1 cellular context compared by ENCODE assay signal in the genomic region with DNA sequence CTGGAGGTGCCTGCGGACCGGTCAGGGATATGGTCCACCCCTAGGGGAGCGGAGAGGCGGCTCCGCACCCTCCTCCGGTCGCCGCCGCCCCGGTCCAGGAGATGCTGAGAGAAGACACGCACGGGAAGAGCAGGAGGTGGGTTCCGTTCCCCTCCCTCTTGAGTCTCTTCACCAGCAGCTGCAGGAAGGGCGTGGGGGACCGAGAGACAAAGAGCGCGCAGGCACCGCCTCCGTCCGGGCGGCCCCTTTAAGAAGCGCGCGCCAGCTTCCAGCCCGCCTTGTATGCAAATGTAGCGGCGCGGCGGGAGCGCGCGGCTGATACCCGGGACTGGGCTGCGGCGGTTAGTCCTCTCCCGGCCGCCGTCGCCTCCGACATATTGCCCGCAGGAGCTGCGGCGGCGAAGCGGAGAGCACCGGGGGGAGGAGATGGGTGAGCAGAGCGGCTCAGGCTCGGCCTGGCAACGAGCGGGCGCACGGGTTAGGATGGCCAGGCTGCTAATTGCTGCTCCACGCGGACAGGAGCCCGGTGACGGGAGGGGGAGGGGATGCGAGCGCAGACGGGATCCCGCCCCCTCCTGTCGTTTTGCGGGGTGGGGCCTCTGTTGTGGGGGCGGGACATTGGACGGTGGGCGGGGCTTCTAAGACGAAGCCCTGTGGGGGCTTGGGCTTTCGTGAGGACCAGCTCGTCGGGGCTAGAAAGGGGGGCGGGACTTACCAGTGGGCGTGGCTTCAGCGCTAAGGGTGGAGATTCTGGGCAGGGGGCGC.
TF ChIP-seq lines count a peak whose summit lies in the region.

A gene (plus strand): TSS at position 318 of the 765 bp plus-strand sequence. CDS start 109 bp downstream, at position 427.

TF ChIP-seq in HepG2, 621 proteins besides CTCF, POLR2A, EP300 and RAD21 (continued from another document and continues in another):
- TF ChIP-seq, protein P1, sequence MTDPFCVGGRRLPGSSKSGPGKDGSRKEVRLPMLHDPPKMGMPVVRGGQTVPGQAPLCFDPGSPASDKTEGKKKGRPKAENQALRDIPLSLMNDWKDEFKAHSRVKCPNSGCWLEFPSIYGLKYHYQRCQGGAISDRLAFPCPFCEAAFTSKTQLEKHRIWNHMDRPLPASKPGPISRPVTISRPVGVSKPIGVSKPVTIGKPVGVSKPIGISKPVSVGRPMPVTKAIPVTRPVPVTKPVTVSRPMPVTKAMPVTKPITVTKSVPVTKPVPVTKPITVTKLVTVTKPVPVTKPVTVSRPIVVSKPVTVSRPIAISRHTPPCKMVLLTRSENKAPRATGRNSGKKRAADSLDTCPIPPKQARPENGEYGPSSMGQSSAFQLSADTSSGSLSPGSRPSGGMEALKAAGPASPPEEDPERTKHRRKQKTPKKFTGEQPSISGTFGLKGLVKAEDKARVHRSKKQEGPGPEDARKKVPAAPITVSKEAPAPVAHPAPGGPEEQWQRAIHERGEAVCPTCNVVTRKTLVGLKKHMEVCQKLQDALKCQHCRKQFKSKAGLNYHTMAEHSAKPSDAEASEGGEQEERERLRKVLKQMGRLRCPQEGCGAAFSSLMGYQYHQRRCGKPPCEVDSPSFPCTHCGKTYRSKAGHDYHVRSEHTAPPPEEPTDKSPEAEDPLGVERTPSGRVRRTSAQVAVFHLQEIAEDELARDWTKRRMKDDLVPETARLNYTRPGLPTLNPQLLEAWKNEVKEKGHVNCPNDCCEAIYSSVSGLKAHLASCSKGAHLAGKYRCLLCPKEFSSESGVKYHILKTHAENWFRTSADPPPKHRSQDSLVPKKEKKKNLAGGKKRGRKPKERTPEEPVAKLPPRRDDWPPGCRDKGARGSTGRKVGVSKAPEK (CRISPR knock-in tag; IDR thresholded peaks at IDR 0.05; ENCODE audit: borderline replicate concordance): no peak
- peak; percentile 45 for TF ChIP-seq GABPA (IDR thresholded peaks at IDR 0.05; ENCODE audit: low read depth, low read length)
- peak; percentile 15; the same call in 1 of the 2 replicates for TF ChIP-seq GABPA (CRISPR knock-in tag; IDR thresholded peaks at IDR 0.05; ENCODE audit: low read depth)
- TF ChIP-seq ZNF879 (CRISPR knock-in tag; IDR thresholded peaks at IDR 0.05): no peak
- TF ChIP-seq ZNF768 (CRISPR knock-in tag; IDR thresholded peaks at IDR 0.05): no peak; the same call in 1 of the 2 replicates
- TF ChIP-seq, protein P2, sequence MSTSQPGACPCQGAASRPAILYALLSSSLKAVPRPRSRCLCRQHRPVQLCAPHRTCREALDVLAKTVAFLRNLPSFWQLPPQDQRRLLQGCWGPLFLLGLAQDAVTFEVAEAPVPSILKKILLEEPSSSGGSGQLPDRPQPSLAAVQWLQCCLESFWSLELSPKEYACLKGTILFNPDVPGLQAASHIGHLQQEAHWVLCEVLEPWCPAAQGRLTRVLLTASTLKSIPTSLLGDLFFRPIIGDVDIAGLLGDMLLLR (CRISPR knock-in tag; IDR thresholded peaks at IDR 0.05): 0 out of 2 replicates have a peak, but pooled peaks have one; percentile 19
- TF ChIP-seq CENPX (CRISPR knock-in tag; IDR thresholded peaks at IDR 0.05): no peak
- no peak for TF ChIP-seq KMT2A (CRISPR knock-in tag; IDR thresholded peaks at IDR 0.05)
- TF ChIP-seq, protein P3, sequence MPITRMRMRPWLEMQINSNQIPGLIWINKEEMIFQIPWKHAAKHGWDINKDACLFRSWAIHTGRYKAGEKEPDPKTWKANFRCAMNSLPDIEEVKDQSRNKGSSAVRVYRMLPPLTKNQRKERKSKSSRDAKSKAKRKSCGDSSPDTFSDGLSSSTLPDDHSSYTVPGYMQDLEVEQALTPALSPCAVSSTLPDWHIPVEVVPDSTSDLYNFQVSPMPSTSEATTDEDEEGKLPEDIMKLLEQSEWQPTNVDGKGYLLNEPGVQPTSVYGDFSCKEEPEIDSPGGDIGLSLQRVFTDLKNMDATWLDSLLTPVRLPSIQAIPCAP (CRISPR knock-in tag; IDR thresholded peaks at IDR 0.05; ENCODE audit: low read depth): no peak
- TF ChIP-seq ZNF75D (CRISPR knock-in tag; IDR thresholded peaks at IDR 0.05; ENCODE audit: borderline replicate concordance): no peak
- peak; percentile 13; the same call in 1 of the 2 replicates for TF ChIP-seq ZNF776 (CRISPR knock-in tag; IDR thresholded peaks at IDR 0.05)
- TF ChIP-seq GLI4 (CRISPR knock-in tag; IDR thresholded peaks at IDR 0.05; ENCODE audit: borderline replicate concordance): peak; percentile 70; the same call in 1 of the 2 replicates
- TF ChIP-seq, protein P4, sequence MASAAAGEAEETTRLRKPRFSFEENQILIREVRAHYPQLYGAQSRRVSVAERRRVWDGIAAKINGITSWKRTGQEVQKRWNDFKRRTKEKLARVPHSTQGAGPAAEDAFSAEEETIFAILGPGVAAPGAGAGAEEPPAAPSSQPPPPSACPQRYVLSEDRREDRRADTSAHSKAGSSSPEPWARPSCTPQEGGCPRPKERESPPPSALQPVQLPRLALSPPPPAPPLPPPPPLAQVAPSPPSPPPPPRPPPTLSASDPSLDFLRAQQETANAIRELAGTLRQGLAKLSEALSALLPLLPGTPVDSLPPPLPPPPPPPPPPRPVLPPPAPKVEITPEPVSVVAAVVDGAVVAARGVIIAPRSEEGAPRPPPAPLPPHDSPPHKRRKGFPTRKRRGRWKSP (CRISPR knock-in tag; IDR thresholded peaks at IDR 0.05): peak; percentile 36; the same call in 1 of the 2 replicates
- no peak for TF ChIP-seq TBL1XR1 (IDR thresholded peaks at IDR 0.05; ENCODE audit: borderline replicate concordance, low read length, partially characterized antibody)
- TF ChIP-seq, protein P5, sequence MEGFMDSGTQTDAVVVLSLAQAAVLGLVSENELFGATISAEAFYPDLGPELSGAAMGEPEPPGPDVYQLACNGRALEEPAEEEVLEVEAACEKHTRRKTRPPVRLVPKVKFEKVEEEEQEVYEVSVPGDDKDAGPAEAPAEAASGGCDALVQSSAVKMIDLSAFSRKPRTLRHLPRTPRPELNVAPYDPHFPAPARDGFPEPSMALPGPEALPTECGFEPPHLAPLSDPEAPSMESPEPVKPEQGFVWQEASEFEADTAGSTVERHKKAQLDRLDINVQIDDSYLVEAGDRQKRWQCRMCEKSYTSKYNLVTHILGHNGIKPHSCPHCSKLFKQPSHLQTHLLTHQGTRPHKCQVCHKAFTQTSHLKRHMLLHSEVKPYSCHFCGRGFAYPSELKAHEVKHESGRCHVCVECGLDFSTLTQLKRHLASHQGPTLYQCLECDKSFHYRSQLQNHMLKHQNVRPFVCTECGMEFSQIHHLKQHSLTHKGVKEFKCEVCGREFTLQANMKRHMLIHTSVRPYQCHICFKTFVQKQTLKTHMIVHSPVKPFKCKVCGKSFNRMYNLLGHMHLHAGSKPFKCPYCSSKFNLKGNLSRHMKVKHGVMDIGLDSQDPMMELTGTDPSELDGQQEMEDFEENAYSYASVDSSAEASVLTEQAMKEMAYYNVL (CRISPR knock-in tag; IDR thresholded peaks at IDR 0.05; ENCODE audit: borderline replicate concordance): peak; percentile 19; the same call in 1 of the 2 replicates
- TF ChIP-seq ETV5 (CRISPR knock-in tag; IDR thresholded peaks at IDR 0.05; ENCODE audit: borderline replicate concordance): peak; percentile 13; the same call in 1 of the 2 replicates
- no peak for TF ChIP-seq BORCS8-MEF2B (CRISPR knock-in tag; IDR thresholded peaks at IDR 0.05)
- TF ChIP-seq, protein P6, sequence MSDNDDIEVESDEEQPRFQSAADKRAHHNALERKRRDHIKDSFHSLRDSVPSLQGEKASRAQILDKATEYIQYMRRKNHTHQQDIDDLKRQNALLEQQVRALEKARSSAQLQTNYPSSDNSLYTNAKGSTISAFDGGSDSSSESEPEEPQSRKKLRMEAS (IDR thresholded peaks at IDR 0.05): peak; percentile 76
- no peak for TF ChIP-seq RAD51 (IDR thresholded peaks at IDR 0.05; ENCODE audit: borderline replicate concordance)
- no peak for TF ChIP-seq ZNF775 (CRISPR knock-in tag; IDR thresholded peaks at IDR 0.05; ENCODE audit: borderline replicate concordance)
- TF ChIP-seq, protein P7, sequence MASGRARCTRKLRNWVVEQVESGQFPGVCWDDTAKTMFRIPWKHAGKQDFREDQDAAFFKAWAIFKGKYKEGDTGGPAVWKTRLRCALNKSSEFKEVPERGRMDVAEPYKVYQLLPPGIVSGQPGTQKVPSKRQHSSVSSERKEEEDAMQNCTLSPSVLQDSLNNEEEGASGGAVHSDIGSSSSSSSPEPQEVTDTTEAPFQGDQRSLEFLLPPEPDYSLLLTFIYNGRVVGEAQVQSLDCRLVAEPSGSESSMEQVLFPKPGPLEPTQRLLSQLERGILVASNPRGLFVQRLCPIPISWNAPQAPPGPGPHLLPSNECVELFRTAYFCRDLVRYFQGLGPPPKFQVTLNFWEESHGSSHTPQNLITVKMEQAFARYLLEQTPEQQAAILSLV (CRISPR knock-in tag; IDR thresholded peaks at IDR 0.05; ENCODE audit: borderline replicate concordance): peak; percentile 52; the same call in 1 of the 2 replicates
- TF ChIP-seq ZNF549 (CRISPR knock-in tag; IDR thresholded peaks at IDR 0.05): no peak
- no peak for TF ChIP-seq ZFAT (CRISPR knock-in tag; conservative IDR thresholded peaks at IDR 0.05)
- TF ChIP-seq, protein P8, sequence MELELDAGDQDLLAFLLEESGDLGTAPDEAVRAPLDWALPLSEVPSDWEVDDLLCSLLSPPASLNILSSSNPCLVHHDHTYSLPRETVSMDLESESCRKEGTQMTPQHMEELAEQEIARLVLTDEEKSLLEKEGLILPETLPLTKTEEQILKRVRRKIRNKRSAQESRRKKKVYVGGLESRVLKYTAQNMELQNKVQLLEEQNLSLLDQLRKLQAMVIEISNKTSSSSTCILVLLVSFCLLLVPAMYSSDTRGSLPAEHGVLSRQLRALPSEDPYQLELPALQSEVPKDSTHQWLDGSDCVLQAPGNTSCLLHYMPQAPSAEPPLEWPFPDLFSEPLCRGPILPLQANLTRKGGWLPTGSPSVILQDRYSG (CRISPR knock-in tag; IDR thresholded peaks at IDR 0.05): no peak
- TF ChIP-seq ZNF841 (CRISPR knock-in tag; IDR thresholded peaks at IDR 0.05; ENCODE audit: borderline replicate concordance): no peak
- TF ChIP-seq, protein P9, sequence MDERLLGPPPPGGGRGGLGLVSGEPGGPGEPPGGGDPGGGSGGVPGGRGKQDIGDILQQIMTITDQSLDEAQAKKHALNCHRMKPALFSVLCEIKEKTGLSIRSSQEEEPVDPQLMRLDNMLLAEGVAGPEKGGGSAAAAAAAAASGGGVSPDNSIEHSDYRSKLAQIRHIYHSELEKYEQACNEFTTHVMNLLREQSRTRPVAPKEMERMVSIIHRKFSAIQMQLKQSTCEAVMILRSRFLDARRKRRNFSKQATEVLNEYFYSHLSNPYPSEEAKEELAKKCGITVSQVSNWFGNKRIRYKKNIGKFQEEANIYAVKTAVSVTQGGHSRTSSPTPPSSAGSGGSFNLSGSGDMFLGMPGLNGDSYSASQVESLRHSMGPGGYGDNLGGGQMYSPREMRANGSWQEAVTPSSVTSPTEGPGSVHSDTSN (CRISPR knock-in tag; IDR thresholded peaks at IDR 0.05): no peak
- TF ChIP-seq ZSCAN9 (CRISPR knock-in tag; IDR thresholded peaks at IDR 0.05; ENCODE audit: borderline replicate concordance): no peak; the same call in 1 of the 2 replicates
- TF ChIP-seq, protein P10, sequence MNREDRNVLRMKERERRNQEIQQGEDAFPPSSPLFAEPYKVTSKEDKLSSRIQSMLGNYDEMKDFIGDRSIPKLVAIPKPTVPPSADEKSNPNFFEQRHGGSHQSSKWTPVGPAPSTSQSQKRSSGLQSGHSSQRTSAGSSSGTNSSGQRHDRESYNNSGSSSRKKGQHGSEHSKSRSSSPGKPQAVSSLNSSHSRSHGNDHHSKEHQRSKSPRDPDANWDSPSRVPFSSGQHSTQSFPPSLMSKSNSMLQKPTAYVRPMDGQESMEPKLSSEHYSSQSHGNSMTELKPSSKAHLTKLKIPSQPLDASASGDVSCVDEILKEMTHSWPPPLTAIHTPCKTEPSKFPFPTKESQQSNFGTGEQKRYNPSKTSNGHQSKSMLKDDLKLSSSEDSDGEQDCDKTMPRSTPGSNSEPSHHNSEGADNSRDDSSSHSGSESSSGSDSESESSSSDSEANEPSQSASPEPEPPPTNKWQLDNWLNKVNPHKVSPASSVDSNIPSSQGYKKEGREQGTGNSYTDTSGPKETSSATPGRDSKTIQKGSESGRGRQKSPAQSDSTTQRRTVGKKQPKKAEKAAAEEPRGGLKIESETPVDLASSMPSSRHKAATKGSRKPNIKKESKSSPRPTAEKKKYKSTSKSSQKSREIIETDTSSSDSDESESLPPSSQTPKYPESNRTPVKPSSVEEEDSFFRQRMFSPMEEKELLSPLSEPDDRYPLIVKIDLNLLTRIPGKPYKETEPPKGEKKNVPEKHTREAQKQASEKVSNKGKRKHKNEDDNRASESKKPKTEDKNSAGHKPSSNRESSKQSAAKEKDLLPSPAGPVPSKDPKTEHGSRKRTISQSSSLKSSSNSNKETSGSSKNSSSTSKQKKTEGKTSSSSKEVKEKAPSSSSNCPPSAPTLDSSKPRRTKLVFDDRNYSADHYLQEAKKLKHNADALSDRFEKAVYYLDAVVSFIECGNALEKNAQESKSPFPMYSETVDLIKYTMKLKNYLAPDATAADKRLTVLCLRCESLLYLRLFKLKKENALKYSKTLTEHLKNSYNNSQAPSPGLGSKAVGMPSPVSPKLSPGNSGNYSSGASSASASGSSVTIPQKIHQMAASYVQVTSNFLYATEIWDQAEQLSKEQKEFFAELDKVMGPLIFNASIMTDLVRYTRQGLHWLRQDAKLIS (CRISPR knock-in tag; IDR thresholded peaks at IDR 0.05): no peak
- TF ChIP-seq SALL1 (CRISPR knock-in tag; IDR thresholded peaks at IDR 0.05): peak; percentile 82
- no peak for TF ChIP-seq EZH2 (conservative IDR thresholded peaks at IDR 0.05; ENCODE audit: low read depth, low read length)
- no peak for TF ChIP-seq ZNF780A (CRISPR knock-in tag; IDR thresholded peaks at IDR 0.05)
- TF ChIP-seq NFKBIZ (CRISPR knock-in tag; IDR thresholded peaks at IDR 0.05): peak; percentile 85; the same call in 1 of the 2 replicates
- no peak for TF ChIP-seq HCFC1 (IDR thresholded peaks at IDR 0.05; ENCODE audit: low read depth, low read length)
- TF ChIP-seq, protein P11, sequence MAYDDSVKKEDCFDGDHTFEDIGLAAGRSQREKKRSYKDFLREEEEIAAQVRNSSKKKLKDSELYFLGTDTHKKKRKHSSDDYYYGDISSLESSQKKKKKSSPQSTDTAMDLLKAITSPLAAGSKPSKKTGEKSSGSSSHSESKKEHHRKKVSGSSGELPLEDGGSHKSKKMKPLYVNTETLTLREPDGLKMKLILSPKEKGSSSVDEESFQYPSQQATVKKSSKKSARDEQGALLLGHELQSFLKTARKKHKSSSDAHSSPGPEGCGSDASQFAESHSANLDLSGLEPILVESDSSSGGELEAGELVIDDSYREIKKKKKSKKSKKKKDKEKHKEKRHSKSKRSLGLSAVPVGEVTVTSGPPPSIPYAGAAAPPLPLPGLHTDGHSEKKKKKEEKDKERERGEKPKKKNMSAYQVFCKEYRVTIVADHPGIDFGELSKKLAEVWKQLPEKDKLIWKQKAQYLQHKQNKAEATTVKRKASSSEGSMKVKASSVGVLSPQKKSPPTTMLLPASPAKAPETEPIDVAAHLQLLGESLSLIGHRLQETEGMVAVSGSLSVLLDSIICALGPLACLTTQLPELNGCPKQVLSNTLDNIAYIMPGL (CRISPR knock-in tag; IDR thresholded peaks at IDR 0.05; ENCODE audit: borderline replicate concordance in 1 of 2, low read depth in 1 of 2): peak; percentile 15 to 86; a peak in 3 of 4 replicates
- peak; percentile 72 for TF ChIP-seq ARNTL (CRISPR knock-in tag; IDR thresholded peaks at IDR 0.05)
- no peak for TF ChIP-seq ZNF24 (IDR thresholded peaks at IDR 0.05)
- TF ChIP-seq, protein P12, sequence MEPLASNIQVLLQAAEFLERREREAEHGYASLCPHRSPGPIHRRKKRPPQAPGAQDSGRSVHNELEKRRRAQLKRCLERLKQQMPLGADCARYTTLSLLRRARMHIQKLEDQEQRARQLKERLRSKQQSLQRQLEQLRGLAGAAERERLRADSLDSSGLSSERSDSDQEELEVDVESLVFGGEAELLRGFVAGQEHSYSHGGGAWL (CRISPR knock-in tag; IDR thresholded peaks at IDR 0.05): peak; percentile 50
- no peak for TF ChIP-seq MIER3 (CRISPR knock-in tag; IDR thresholded peaks at IDR 0.05; ENCODE audit: borderline replicate concordance)
- peak; percentile 95 for TF ChIP-seq RBFOX2 (IDR thresholded peaks at IDR 0.05; ENCODE audit: low read depth, low read length)
- TF ChIP-seq ZFX (CRISPR knock-in tag; IDR thresholded peaks at IDR 0.05; ENCODE audit: low read depth): peak; percentile 79
